Comparison of ENCODE assay signal across 13 cellular contexts in genomic region chr21:45263534-45263933, GRCh38.
"Had no signal": no experiment of that assay in that cellular context is flagged by ENCODE, and none has a peak within 500 bp of the region (broad histone marks: within the 10 kb centered on the region; RNA-seq: fewer than 3 reads in every experiment).

No MANE protein-coding gene starts in this region.

- H3K4me1 ChIP-seq: lower lobe of right lung, parathyroid adenoma, sigmoid colon, thyroid gland had no signal

- H3K4me3 ChIP-seq: lower lobe of right lung, sigmoid colon, thyroid gland had no signal

- ATAC-seq: activated T-cell treated with anti-CD3 and anti-CD28 coated beads, Interleukin-2, amount 50 U/mL, for 72 hours; lower lobe of right lung had no signal

- H3K9me3 ChIP-seq: lower lobe of right lung, sigmoid colon, thyroid gland had no signal

- H3K27ac ChIP-seq: brain microvascular endothelial cell, lower lobe of right lung, parathyroid adenoma, sigmoid colon, thyroid gland had no signal

- H3K27me3 ChIP-seq: sigmoid colon, thyroid gland had no signal

- DNase-seq: activated CD4-positive, CD25-positive, alpha-beta regulatory T cell treated with anti-CD3 and anti-CD28 coated beads, Interleukin-2, amount 50 U/mL, for 72 hours; activated naive CD4-positive, alpha-beta T cell; activated naive CD8-positive, alpha-beta T cell treated with anti-CD3 and anti-CD28 coated beads, Interleukin-2, amount 10 ng/mL, durations not matched to agents 7 days and 5 days; activated T-cell treated with anti-CD3 and anti-CD28 coated beads, Interleukin-2, amount 50 U/mL, for 72 hours; brain microvascular endothelial cell; effector memory CD4-positive, alpha-beta T cell; foreskin melanocyte; lower lobe of right lung; midbrain; stimulated activated CD4-positive, alpha-beta T cell treated with anti-CD3 and anti-CD28 coated beads, Interleukin-1b, Interleukin-23, amount 100 ng/mL, for 48 hours; thyroid gland had no signal
